In the genomic region with DNA sequence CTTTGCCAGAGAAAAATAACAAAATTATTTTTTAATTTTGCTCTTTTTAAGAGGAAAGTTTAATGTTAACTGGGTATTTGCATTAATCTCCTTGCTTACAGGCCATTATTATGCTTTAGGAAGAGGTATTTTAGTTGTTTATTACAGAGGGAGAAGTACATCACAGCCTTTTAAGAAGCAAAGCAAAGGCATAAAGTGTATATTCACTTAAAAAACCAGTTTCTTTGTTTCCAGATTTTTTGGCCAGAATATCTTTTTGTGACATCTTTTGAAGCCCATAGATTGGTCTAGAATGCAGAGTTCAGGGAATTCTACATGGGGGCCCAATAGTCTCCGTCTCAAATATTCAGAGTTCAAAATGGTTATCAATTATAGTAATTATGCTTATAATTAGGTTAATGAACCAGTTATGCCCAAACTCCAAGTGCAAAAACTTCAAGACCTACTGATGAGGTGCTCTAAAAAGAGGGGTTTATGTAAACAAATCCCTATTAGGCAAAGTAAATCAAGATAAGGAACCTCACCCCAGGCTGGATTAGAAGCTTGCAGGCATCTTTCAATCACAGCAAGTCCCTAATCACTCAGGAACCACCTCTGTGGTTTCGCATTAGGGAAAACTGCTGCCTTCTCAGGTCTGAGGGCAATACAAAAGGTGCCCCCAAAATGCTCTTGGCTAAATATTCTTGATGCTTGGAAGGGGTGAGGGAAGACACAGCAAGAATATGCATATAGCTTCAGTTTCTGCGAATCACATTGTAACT, we compare ENCODE assay signal across 2 cellular contexts.
TF ChIP-seq lines count a peak whose summit lies in the region.

No MANE protein-coding gene starts in this region.

TF ChIP-seq in HCT116, 20 proteins besides CTCF, POLR2A, EP300 and RAD21:
- TF ChIP-seq ATF3 (IDR thresholded peaks at IDR 0.05) = no peak
- no peak for TF ChIP-seq ZFX (IDR thresholded peaks at IDR 0.05)
- no peak for TF ChIP-seq EGR1 (IDR thresholded peaks at IDR 0.05; ENCODE audit: low read depth)
- no peak for TF ChIP-seq SRF (IDR thresholded peaks at IDR 0.05; ENCODE audit: low read depth)
- no peak for TF ChIP-seq ELF1 (IDR thresholded peaks at IDR 0.05; ENCODE audit: borderline replicate concordance, low read depth)

TF ChIP-seq in neural cell, 6 proteins besides CTCF, POLR2A, EP300 and RAD21:
- peak; percentile 43 for TF ChIP-seq MXI1 (conservative IDR thresholded peaks at IDR 0.05; ENCODE audit: poor library complexity, severe bottlenecking)
- peak; percentile 59 for TF ChIP-seq POLR2AphosphoS5 (IDR thresholded peaks at IDR 0.05)
- peak; percentile 32 for TF ChIP-seq SMC3 (conservative IDR thresholded peaks at IDR 0.05; ENCODE audit: poor library complexity)
- TF ChIP-seq EZH2 (IDR thresholded peaks at IDR 0.05; ENCODE audit: borderline replicate concordance, insufficient read depth, low read length, poor library complexity, severe bottlenecking) = no peak
